Comparison of ENCODE assay signal across 13 cellular contexts in the genomic region with DNA sequence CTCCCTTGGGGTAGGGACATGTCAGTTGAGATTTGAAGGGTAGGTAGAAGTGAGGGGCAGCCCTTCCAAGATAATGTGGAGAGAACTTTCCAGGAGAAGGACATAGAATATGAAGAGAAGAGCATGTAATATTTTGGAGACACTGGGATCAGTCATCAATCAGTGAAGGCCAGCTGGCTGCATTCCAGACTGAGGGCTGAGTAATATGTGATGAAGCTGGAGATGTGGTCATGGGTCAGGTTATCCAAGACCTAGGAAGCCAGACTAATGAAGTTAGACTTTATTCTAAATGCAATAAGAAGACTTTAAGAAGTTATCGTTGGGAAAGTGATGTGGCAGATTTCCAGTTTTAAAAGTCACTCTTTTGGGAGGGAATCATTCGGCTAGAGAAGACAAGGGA.
A peak's percentile ranks its signal among the peaks of the same experiment; 100 is the strongest.
DNase-seq lines count a peak whose midpoint lies in the region; ATAC-seq, FAIRE-seq and TF ChIP-seq lines count a peak whose summit lies in the region.
"Had no signal": no experiment of that assay in that cellular context is flagged by ENCODE, and none has a peak within 500 bp of the region (broad histone marks: within the 10 kb centered on the region; RNA-seq: fewer than 3 reads in every experiment).

No MANE protein-coding gene starts in this region.

- no peaks in the 10 kb centered on the region for H4K20me1 ChIP-seq in endothelial cell of umbilical vein (replicated peaks; ENCODE audit: control insufficient read depth, extremely low read depth, insufficient read depth, low read length)
- no peaks in the 10 kb centered on the region for H4K20me1 ChIP-seq in HepG2 (ENCODE audit: insufficient read depth, low read length)
- H4K20me1 ChIP-seq in hepatocyte (ENCODE audit: insufficient read depth, poor library complexity, severe bottlenecking), result no peaks in the 10 kb centered on the region

- no peak overlapping the region for H3K27ac ChIP-seq in endothelial cell of umbilical vein (ENCODE audit: insufficient read depth, low read depth, low read length)
- no peak overlapping the region for H3K27ac ChIP-seq in HepG2 (ENCODE audit: extremely low read length, insufficient read depth, low read length)
- no peak overlapping the region for H3K27ac ChIP-seq in hepatocyte
- H3K27ac ChIP-seq: gastrocnemius medialis, SJSA1 had no signal

- no peak overlapping the region for H3K9ac ChIP-seq in endothelial cell of umbilical vein (replicated peaks; ENCODE audit: extremely low read depth, insufficient read depth, low read length)
- H3K9ac ChIP-seq in HepG2 (ENCODE audit: insufficient read depth, low read depth, low read length), result no peak overlapping the region

- dilution Hi-C loops in endothelial cell of umbilical vein (cut with MboI; ENCODE audit: extremely low pct_ligation_motif_present, low sequenced_read_pairs), result no loop called here

- CTCF ChIA-PET in endothelial cell of umbilical vein (lab: Charles Lee), result interaction anchor here (0.8 kb wide), 1 partner anchor 13 kb away, joined by 4 read pairs; no protein-coding TSS in a partner anchor
- CTCF ChIA-PET in HepG2 (lab: Yijun Ruan, JAX; ENCODE audit: low intra/inter-chr PET ratio, low total read pairs), result no interaction called here

- H3K4me1 ChIP-seq in endothelial cell of umbilical vein (ENCODE audit: control insufficient read depth, extremely low read depth, insufficient read depth, low read length), result no peaks in the 10 kb centered on the region
- H3K4me1 ChIP-seq in HepG2 (ENCODE audit: insufficient read depth, low read length), result no peaks in the 10 kb centered on the region
- H3K4me1 ChIP-seq in hepatocyte (ENCODE audit: insufficient read depth), result no peaks in the 10 kb centered on the region
- H3K4me1 ChIP-seq: gastrocnemius medialis had no signal

- no peak for TF ChIP-seq POLR2A in endothelial cell of umbilical vein (IDR thresholded peaks at IDR 0.05; ENCODE audit: low read depth, low read length)
- TF ChIP-seq POLR2A in HepG2 (IDR thresholded peaks at IDR 0.05; ENCODE audit: insufficient read depth in 1 of 2, low read depth in 2 of 2, low read length in 2 of 2), result no peak

- DNase-seq in AG09319 (ENCODE audit: extremely low read depth, low read depth) (peak; percentile 25), NCI-H226 (peak; percentile 45), endothelial cell of umbilical vein (ENCODE audit: low read depth, low spot score) (peak; percentile 47), kidney tubule cell (ENCODE audit: low spot score) (peak; percentile 91), HepG2 (ENCODE audit: low spot score) (no peak), hepatocyte (ENCODE audit: low spot score) (no peak), NCI-H187 treated with DMSO at 0.1 percent for 48 hours (lab: John Stamatoyannopoulos, UW) (no peak)
- no peak for DNase-seq in activated T-cell treated with anti-CD3 and anti-CD28 coated beads, Interleukin-2, amount 50 U/mL, for 48 hours
- DNase-seq: activated B cell treated with CpG ODN at 0.5 μM for 24 hours, MV-4-11, NCI-H526 treated with DMSO at 0.1 percent for 48 hours had no signal

- 0% methylated on average over 2 of the region's 2 CpGs for WGBS in HepG2 (ENCODE audit: low lambda C conversion rate)
- 89% methylated on average over 2 of the region's 2 CpGs for WGBS in hepatocyte (ENCODE audit: low lambda C conversion rate, missing lambda C conversion rate)

- H3K36me3 ChIP-seq in endothelial cell of umbilical vein (ENCODE audit: control insufficient read depth in 2 of 2, extremely low read depth in 1 of 2, insufficient read depth in 2 of 2, low read length in 2 of 2) (no peaks in the 10 kb centered on the region), HepG2 (replicated peaks in 1 of 2; ENCODE audit: control insufficient read depth in 1 of 2, insufficient read depth in 2 of 2, low read length in 2 of 2) (no peaks in the 10 kb centered on the region), hepatocyte (replicated peaks; ENCODE audit: insufficient read depth, low read depth) (no peaks in the 10 kb centered on the region)
- H3K36me3 ChIP-seq: gastrocnemius medialis, SJSA1 had no signal

- H3K9me2 ChIP-seq in hepatocyte (replicated peaks; ENCODE audit: insufficient read depth), result no peaks in the 10 kb centered on the region

- no peaks in the 10 kb centered on the region for H3K9me1 ChIP-seq in endothelial cell of umbilical vein (replicated peaks; ENCODE audit: control insufficient read depth, extremely low read depth, insufficient read depth, low read length)

- TF ChIP-seq CTCF in AG09319 (IDR thresholded peaks at IDR 0.05; ENCODE audit: low read depth, low read length) (no peak), endothelial cell of umbilical vein (IDR thresholded peaks at IDR 0.05; ENCODE audit: extremely low read depth in 1 of 2, insufficient read depth in 1 of 2, low read depth in 1 of 2, low read length in 2 of 2) (no peak), HepG2 (CRISPR knock-in tag; IDR thresholded peaks at IDR 0.05) (no peak), hepatocyte (IDR thresholded peaks at IDR 0.05; ENCODE audit: poor library complexity) (no peak)

- no TSS peak for BruUV-seq in endothelial cell of umbilical vein (replicated peaks; lab: Mats Ljungman, UMichigan)
- BruUV-seq in HepG2 (replicated peaks; lab: Mats Ljungman, UMichigan), result no TSS peak

- FAIRE-seq in endothelial cell of umbilical vein (lab: Jason Lieb, UNC) (peak; percentile 31), HepG2 (lab: Jason Lieb, UNC) (no peak)

- no peaks in the 10 kb centered on the region for H3K27me3 ChIP-seq in endothelial cell of umbilical vein (ENCODE audit: control insufficient read depth in 2 of 2, insufficient read depth in 2 of 2, low read length in 2 of 2)
- H3K27me3 ChIP-seq in HepG2 (ENCODE audit: control insufficient read depth in 1 of 2, insufficient read depth in 2 of 2, low read length in 2 of 2), result no peaks in the 10 kb centered on the region
- no peaks in the 10 kb centered on the region for H3K27me3 ChIP-seq in hepatocyte
- H3K27me3 ChIP-seq: gastrocnemius medialis, SJSA1 had no signal

- H3K9me3 ChIP-seq in endothelial cell of umbilical vein (replicated peaks; ENCODE audit: control insufficient read depth, insufficient read depth, low read length), result no peaks in the 10 kb centered on the region
- H3K9me3 ChIP-seq in HepG2 (ENCODE audit: low read length), result no peaks in the 10 kb centered on the region
- H3K9me3 ChIP-seq in hepatocyte (ENCODE audit: low read depth), result no peaks in the 10 kb centered on the region
- H3K9me3 ChIP-seq: gastrocnemius medialis, SJSA1 had no signal

- TF ChIP-seq EP300 in HepG2 (IDR thresholded peaks at IDR 0.05; ENCODE audit: low read depth in 2 of 2, low read length in 2 of 2) (no peak), HepG2 (CRISPR knock-in tag; IDR thresholded peaks at IDR 0.05; ENCODE audit: borderline replicate concordance) (no peak)

- in situ Hi-C loops in HepG2 (cut with HindIII; ENCODE audit: extremely low pct_ligation_motif_present, low pct_unique_long_range_greater_than_20kb), result no loop called here

- POLR2A ChIA-PET in endothelial cell of umbilical vein (lab: Charles Lee) (no interaction called here), HepG2 (lab: Yijun Ruan, JAX) (no interaction called here)

- no peak for TF ChIP-seq RAD21 in HepG2 (CRISPR knock-in tag; IDR thresholded peaks at IDR 0.05)

- no peak for ATAC-seq in HepG2
- ATAC-seq: gastrocnemius medialis had no signal

- H3K4me3 ChIP-seq in endothelial cell of umbilical vein (replicated peaks in 1 of 3; ENCODE audit: insufficient read depth in 1 of 3, low read depth in 1 of 3, low read length in 3 of 3) (no peak overlapping the region), HepG2 (replicated peaks in 1 of 3; ENCODE audit: insufficient read depth in 1 of 3, low read depth in 2 of 3, low read length in 3 of 3) (no peak overlapping the region), hepatocyte (no peak overlapping the region)
- H3K4me3 ChIP-seq: gastrocnemius medialis, SJSA1 had no signal

- intact Hi-C loops in endothelial cell of umbilical vein (cut with micrococcal nuclease), result no loop called here
- intact Hi-C loops in HepG2 (cut with micrococcal nuclease; ENCODE audit: unreplicated experiment), result no loop called here

- no peak overlapping the region for H3K4me2 ChIP-seq in endothelial cell of umbilical vein (ENCODE audit: insufficient read depth, low read length)
- no peak overlapping the region for H3K4me2 ChIP-seq in HepG2 (ENCODE audit: low read depth, low read length)
- H3K4me2 ChIP-seq in hepatocyte, result no peak overlapping the region

- no peaks in the 10 kb centered on the region for H3K79me2 ChIP-seq in endothelial cell of umbilical vein (ENCODE audit: control insufficient read depth, insufficient read depth, low read length)
- no peaks in the 10 kb centered on the region for H3K79me2 ChIP-seq in HepG2 (ENCODE audit: insufficient read depth, low read length)
- no peaks in the 10 kb centered on the region for H3K79me2 ChIP-seq in hepatocyte

- H2AFZ ChIP-seq in endothelial cell of umbilical vein (ENCODE audit: low read depth, low read length) (no peak overlapping the region), HepG2 (ENCODE audit: low read length) (no peak overlapping the region), hepatocyte (no peak overlapping the region)

TF ChIP-seq in endothelial cell of umbilical vein, 7 proteins besides CTCF, POLR2A, EP300 and RAD21 (continues in another document):
- TF ChIP-seq GATA2 (IDR thresholded peaks at IDR 0.05; ENCODE audit: insufficient read depth, insufficient read length, low read depth, low read length), result peak; percentile 81
- TF ChIP-seq FOS (IDR thresholded peaks at IDR 0.05; ENCODE audit: borderline replicate concordance, insufficient read depth, low read length), result peak; percentile 63
- TF ChIP-seq, protein P1, sequence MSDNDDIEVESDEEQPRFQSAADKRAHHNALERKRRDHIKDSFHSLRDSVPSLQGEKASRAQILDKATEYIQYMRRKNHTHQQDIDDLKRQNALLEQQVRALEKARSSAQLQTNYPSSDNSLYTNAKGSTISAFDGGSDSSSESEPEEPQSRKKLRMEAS (IDR thresholded peaks at IDR 0.05; ENCODE audit: insufficient read depth, insufficient read length), result no peak
- no peak for TF ChIP-seq MYC (IDR thresholded peaks at IDR 0.05; ENCODE audit: low read depth, low read length)
- TF ChIP-seq JUN (IDR thresholded peaks at IDR 0.05; ENCODE audit: borderline replicate concordance, insufficient read depth, insufficient read length, low read depth), result no peak

TF ChIP-seq in HepG2, 621 proteins besides CTCF, POLR2A, EP300 and RAD21 (continues in another document):
- TF ChIP-seq HHEX (CRISPR knock-in tag; IDR thresholded peaks at IDR 0.05) (no peak), DPF2 (CRISPR knock-in tag; IDR thresholded peaks at IDR 0.05; ENCODE audit: borderline replicate concordance, low read depth) (no peak)

Comparison
In these comparisons a context has a peak if more than half of its experiments do, and no peak if none do; other contexts are left out.
1. DNase-seq: peak in AG09319 (single experiment), NCI-H226 (single experiment), endothelial cell of umbilical vein (single experiment) and kidney tubule cell (single experiment); none in activated T-cell treated with anti-CD3 and anti-CD28 coated beads, Interleukin-2, amount 50 U/mL, for 48 hours (0 of 2), HepG2 (single experiment), hepatocyte (single experiment) and NCI-H187 treated with DMSO at 0.1 percent for 48 hours (single experiment).